Comparison of ENCODE assay signal across 8 cellular contexts in genomic region chr16:19119564-19119963, GRCh38. TPM values are rescaled to one million over a fixed set of nuclear protein-coding genes. Genes with fewer than 3 reads are reported as not detected.
DNase-seq lines count a peak whose midpoint lies in the region; ATAC-seq and TF ChIP-seq lines count a peak whose summit lies in the region.

No MANE protein-coding gene starts in this region.

- ATAC-seq in gastrocnemius medialis (no peak), GM19463 (IDR thresholded peaks at IDR 0.05; ENCODE audit: unreplicated experiment) (no peak)
- ATAC-seq in activated CD4-positive, CD25-positive, alpha-beta regulatory T cell treated with anti-CD3 and anti-CD28 coated beads, Interleukin-2, amount 50 U/mL, for 24 hours, result no peak

- H3F3A ChIP-seq in SU-DHL-6 (ENCODE audit: insufficient read depth), result peaks cover 16% of the 10 kb centered on the region; the same call in 1 of the 2 replicates

- H3K9ac ChIP-seq in SU-DHL-6 (ENCODE audit: low read length) (no peak overlapping the region), fibroblast of lung (ENCODE audit: insufficient read depth, low read length) (peak overlapping the region; percentile 23)

- H3K9me3 ChIP-seq in SU-DHL-6 (ENCODE audit: insufficient read depth, low read length) (no peaks in the 10 kb centered on the region), fibroblast of lung (ENCODE audit: control insufficient read depth, insufficient read depth, low read depth, low read length) (no peaks in the 10 kb centered on the region), gastrocnemius medialis (no peaks in the 10 kb centered on the region)

- H3K9me2 ChIP-seq in SU-DHL-6 (replicated peaks; ENCODE audit: insufficient read depth, low read length), result no peaks in the 10 kb centered on the region

- in situ Hi-C loops in gastrocnemius medialis (cut with MboI; ENCODE audit: low sequenced_read_pairs in 4 of 4), result no loop called here

- TF ChIP-seq POLR2A in gastrocnemius medialis (IDR thresholded peaks at IDR 0.05), result no peak

- H2AFZ ChIP-seq in SU-DHL-6 (ENCODE audit: low read depth, low read length, severe bottlenecking), result peak overlapping the region; percentile 52
- H2AFZ ChIP-seq in fibroblast of lung (ENCODE audit: low read length), result no peak overlapping the region

- H4K20me1 ChIP-seq in SU-DHL-6 (ENCODE audit: low read depth, low read length) (no peaks in the 10 kb centered on the region), fibroblast of lung (ENCODE audit: control insufficient read depth, extremely low read depth, insufficient read depth, low read length) (no peaks in the 10 kb centered on the region)

- H3K27ac ChIP-seq in SU-DHL-6 (ENCODE audit: low read depth, low read length) (no peak overlapping the region), fibroblast of lung (ENCODE audit: insufficient read depth, low read length) (peak overlapping the region; percentile 86), gastrocnemius medialis (peak overlapping the region; percentile 52 to 94 (median 70))

- peak overlapping the region; percentile 44; the same call in 1 of the 2 replicates for H3K4me3 ChIP-seq in GM12864 (ENCODE audit: low read depth, low read length)
- peak overlapping the region; percentile 0 for H3K4me3 ChIP-seq in SU-DHL-6 (ENCODE audit: insufficient read depth, low read length, poor library complexity, severe bottlenecking)
- H3K4me3 ChIP-seq in fibroblast of lung (replicated peaks in 1 of 4; ENCODE audit: control extremely low read depth in 1 of 4, insufficient read depth in 1 of 4, low read depth in 3 of 4, low read length in 4 of 4), result peak overlapping the region; percentile 38 to 73 (median 57)
- H3K4me3 ChIP-seq in gastrocnemius medialis, result peak overlapping the region; percentile 21 to 38 (median 34)

- H3K27me3 ChIP-seq in SU-DHL-6 (ENCODE audit: low read length) (no peaks in the 10 kb centered on the region), fibroblast of lung (ENCODE audit: control insufficient read depth, insufficient read depth, low read length) (no peaks in the 10 kb centered on the region), gastrocnemius medialis (no peaks in the 10 kb centered on the region)

- no peak for TF ChIP-seq CTCF in GM12864 (IDR thresholded peaks at IDR 0.05; ENCODE audit: low read depth, low read length, missing control alignments)
- no peak for TF ChIP-seq CTCF in SU-DHL-6 (IDR thresholded peaks at IDR 0.05; ENCODE audit: insufficient read depth, low read length, poor library complexity, severe bottlenecking)
- TF ChIP-seq CTCF in fibroblast of lung (conservative IDR thresholded peaks at IDR 0.05 in 1 of 2, IDR thresholded peaks at IDR 0.05 in 1 of 2; ENCODE audit: low read depth in 1 of 2, low read length in 2 of 2), result no peak
- no peak for TF ChIP-seq CTCF in gastrocnemius medialis (IDR thresholded peaks at IDR 0.05 in 4 of 5, conservative IDR thresholded peaks at IDR 0.05 in 1 of 5)

- H3K79me2 ChIP-seq in SU-DHL-6 (ENCODE audit: insufficient read depth, low read length) (no peaks in the 10 kb centered on the region), fibroblast of lung (ENCODE audit: control insufficient read depth, insufficient read depth, low read length) (peaks cover 45% of the 10 kb centered on the region)

- intact Hi-C loops in gastrocnemius medialis (cut with DNase I; ENCODE audit: low total_unique reads), result no loop called here

- H3K4me1 ChIP-seq in fibroblast of lung (ENCODE audit: control insufficient read depth, extremely low read depth, insufficient read depth, low read length), result peaks cover 33% of the 10 kb centered on the region
- H3K4me1 ChIP-seq in gastrocnemius medialis, result peaks cover 52 to 59% of the 10 kb centered on the region in 2 donors

- no peak for DNase-seq in GM12864 (ENCODE audit: low read depth)
- DNase-seq in fibroblast of lung (ENCODE audit: low read depth in 2 of 2), result peak; percentile 79 to 85
- no peak for DNase-seq in gastrocnemius medialis
- DNase-seq in D341Med (ENCODE audit: low spot score), result no peak
- no peak for DNase-seq in NCI-H1417 treated with DMSO at 0.1 percent for 48 hours (lab: John Stamatoyannopoulos, UW)

- no peaks in the 10 kb centered on the region for H3K36me3 ChIP-seq in SU-DHL-6 (ENCODE audit: low read length)
- H3K36me3 ChIP-seq in fibroblast of lung (ENCODE audit: control insufficient read depth, insufficient read depth, low read length), result peaks cover 10% of the 10 kb centered on the region
- H3K36me3 ChIP-seq in gastrocnemius medialis, result peaks cover 0 to 14% of the 10 kb centered on the region in 2 donors

- H3K4me2 ChIP-seq in SU-DHL-6 (ENCODE audit: low read depth, low read length, poor library complexity, severe bottlenecking) (peak overlapping the region; percentile 46), fibroblast of lung (ENCODE audit: extremely low read depth, insufficient read depth, low read length) (peak overlapping the region; percentile 53)

RNA-seq across cellular contexts. Expression of gene ITPRIPL2, which starts 5.8 kb away (rescaled TPM):
- total RNA-seq in fibroblast of lung, result 41.3 and 42.1 TPM in 2 replicates
- polyA plus RNA-seq in fibroblast of lung, result 19.8 and 23.1 TPM in 2 replicates
- 14.1 and 19.1 TPM in 2 replicates for polyA plus RNA-seq in fibroblast of lung (2012)
- polyA minus RNA-seq in fibroblast of lung (ENCODE audit: low replicate concordance), result 12.9 and 15.8 TPM in 2 replicates
- 10 to 100 TPM; 13.3 to 18.9 (median 18.5) TPM for total RNA-seq in gastrocnemius medialis

RNA-seq across cellular contexts. Expression of gene SYT17, which starts 48.5 kb away (rescaled TPM):
- total RNA-seq in fibroblast of lung (0.26 and 0.33 TPM in 2 replicates), gastrocnemius medialis (under 1 TPM; 0.10 to 0.87 (median 0.18) TPM)
- 0.15 TPM in 1 of 2 replicates, not detected in the other for polyA plus RNA-seq in fibroblast of lung
- not detected in 2 replicates for polyA plus RNA-seq in fibroblast of lung (2012)
- not detected in 2 replicates for polyA minus RNA-seq in fibroblast of lung (ENCODE audit: low replicate concordance)

RNA-seq across cellular contexts. Expression of gene COQ7, which starts 52.1 kb away (rescaled TPM):
- total RNA-seq in fibroblast of lung, result 19.8 and 20.5 TPM in 2 replicates
- polyA plus RNA-seq in fibroblast of lung, result 12.4 and 14.0 TPM in 2 replicates
- polyA plus RNA-seq in fibroblast of lung (2012), result 13.6 and 14.7 TPM in 2 replicates
- 3.7 and 4.0 TPM in 2 replicates for polyA minus RNA-seq in fibroblast of lung (ENCODE audit: low replicate concordance)
- total RNA-seq in gastrocnemius medialis, result 10 to 100 TPM; 15.1 to 36.2 (median 21.7) TPM

Comparison
In these comparisons a context has a peak if more than half of its experiments do, and no peak if none do; other contexts are left out.
1. DNase-seq: peak in fibroblast of lung (2 of 2); none in GM12864 (single experiment), gastrocnemius medialis (0 of 2), D341Med (single experiment) and NCI-H1417 treated with DMSO at 0.1 percent for 48 hours (single experiment).
2. H3K4me3 ChIP-seq: peak in every context shown above with its lines; median percentile 57 in fibroblast of lung; 44 in GM12864; 34 in gastrocnemius medialis; 0 in SU-DHL-6.